In the genomic region with DNA sequence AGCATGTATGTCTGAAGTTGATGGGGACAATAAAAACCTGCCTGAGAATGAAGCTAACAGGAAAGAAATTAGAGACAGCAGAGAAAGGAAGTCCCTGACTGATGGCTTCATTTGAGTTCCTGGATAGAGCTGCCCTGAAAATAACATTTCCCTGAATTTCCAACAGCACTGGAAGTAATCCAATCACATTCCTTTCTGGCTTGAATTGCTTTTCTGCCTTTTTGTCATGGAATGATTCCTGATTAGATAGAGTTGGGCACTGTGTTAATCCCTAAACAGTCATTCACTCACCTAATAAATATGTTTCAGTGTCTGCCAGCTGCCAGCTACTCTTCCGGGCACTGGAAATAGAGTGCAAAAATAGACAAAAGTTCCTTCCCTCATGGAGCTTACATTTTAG, we compare ENCODE assay signal across 24 cellular contexts. TPM values are rescaled to one million over a fixed set of nuclear protein-coding genes. Genes with fewer than 3 reads are reported as not detected.
DNase-seq lines count a peak whose midpoint lies in the region; TF ChIP-seq lines count a peak whose summit lies in the region.
"Had no signal": no experiment of that assay in that cellular context is flagged by ENCODE, and none has a peak within 500 bp of the region (broad histone marks: within the 10 kb centered on the region; RNA-seq: fewer than 3 reads in every experiment).

No MANE protein-coding gene starts in this region.

- H3K27me3 ChIP-seq in CD4-positive, alpha-beta memory T cell (ENCODE audit: insufficient read depth, low read length) = no peaks in the 10 kb centered on the region
- H3K27me3 ChIP-seq: SJSA1 had no signal

- intact Hi-C loops in CD4-positive, alpha-beta memory T cell (cut with micrococcal nuclease) = no loop called here

- no peaks in the 10 kb centered on the region for H3K4me1 ChIP-seq in CD4-positive, alpha-beta memory T cell (ENCODE audit: insufficient read depth, low read length)

- peak overlapping the region; percentile 11 for H3K27ac Mint-ChIP-seq in nephron progenitor cell
- H3K27ac Mint-ChIP-seq in CD4-positive, alpha-beta memory T cell = no peak overlapping the region

- CTCF ChIA-PET in CD4-positive, alpha-beta memory T cell (lab: Charles Lee; ENCODE audit: partially characterized antibody) = no interaction called here

- POLR2A ChIA-PET in CD4-positive, alpha-beta memory T cell (lab: Charles Lee; ENCODE audit: partially characterized antibody) = no interaction called here

- no peak overlapping the region for H3K4me3 ChIP-seq in astrocyte of the cerebellum (ENCODE audit: low read depth, low read length)
- no peak overlapping the region for H3K4me3 ChIP-seq in CD4-positive, alpha-beta memory T cell (ENCODE audit: low read length in 2 of 2)
- H3K4me3 ChIP-seq: GM12878, SJSA1 had no signal

- peak; percentile 61 for DNase-seq in EH (ENCODE audit: low read depth)
- DNase-seq in astrocyte of the cerebellum (ENCODE audit: low read depth) = peak; percentile 11
- DNase-seq in nephron progenitor cell = no peak
- no peak for DNase-seq in cerebellum (ENCODE audit: low spot score)
- no peak for DNase-seq in T-helper 2 cell
- DNase-seq in CD4-positive, alpha-beta memory T cell = no peak
- no peak for DNase-seq in anterior cingulate cortex (lab: John Stamatoyannopoulos, UW)
- DNase-seq: DMS53, GDM1, IMR-90, KG1, MM.1S, NCI-H2029 treated with DMSO at 0.1 percent for 48 hours, NCI-H2227 treated with DMSO at 0.1 percent for 48 hours, NCI-H526 treated with DMSO at 0.1 percent for 48 hours, Right ventricle myocardium superior, RPMI8226 had no signal

- H3K4me3 Mint-ChIP-seq in nephron progenitor cell = no peak overlapping the region
- no peak overlapping the region for H3K4me3 Mint-ChIP-seq in CD4-positive, alpha-beta memory T cell

- no peak overlapping the region for H3K27ac ChIP-seq in CD4-positive, alpha-beta memory T cell (ENCODE audit: low read depth, low read length)
- H3K27ac ChIP-seq: SJSA1 had no signal

- in situ Hi-C loops in astrocyte of the cerebellum (cut with HindIII; ENCODE audit: low sequenced_read_pairs) = no loop called here

- H3K27me3 Mint-ChIP-seq in nephron progenitor cell (ENCODE audit: low read depth, poor library complexity) = peaks cover 13% of the 10 kb centered on the region
- H3K27me3 Mint-ChIP-seq in CD4-positive, alpha-beta memory T cell = peaks cover 2 to 4% of the 10 kb centered on the region in 2 donors

- peaks cover 5% of the 10 kb centered on the region for H3K4me1 Mint-ChIP-seq in nephron progenitor cell
- no peaks in the 10 kb centered on the region for H3K4me1 Mint-ChIP-seq in CD4-positive, alpha-beta memory T cell

- H3K36me3 Mint-ChIP-seq in nephron progenitor cell (ENCODE audit: low read depth) = no peaks in the 10 kb centered on the region
- H3K36me3 Mint-ChIP-seq in CD4-positive, alpha-beta memory T cell = no peaks in the 10 kb centered on the region

- TF ChIP-seq CTCF in astrocyte of the cerebellum (IDR thresholded peaks at IDR 0.05; ENCODE audit: low read depth, low read length, missing control alignments) (no peak), nephron progenitor cell (IDR thresholded peaks at IDR 0.05) (no peak)

- H3K9me3 Mint-ChIP-seq in nephron progenitor cell = no peaks in the 10 kb centered on the region
- H3K9me3 Mint-ChIP-seq in CD4-positive, alpha-beta memory T cell = no peaks in the 10 kb centered on the region

- H3K36me3 ChIP-seq in CD4-positive, alpha-beta memory T cell (ENCODE audit: insufficient read depth, low read length) = no peaks in the 10 kb centered on the region
- H3K36me3 ChIP-seq: SJSA1 had no signal

- H3K9me3 ChIP-seq in CD4-positive, alpha-beta memory T cell (ENCODE audit: control insufficient read depth in 1 of 2, low read length in 2 of 2) = no peaks in the 10 kb centered on the region
- H3K9me3 ChIP-seq: SJSA1 had no signal

RNA-seq across cellular contexts. Expression of gene SH3RF2, which starts 30.0 kb away (rescaled TPM):
- 0.09 TPM for total RNA-seq in cerebellum
- total RNA-seq in CD4-positive, alpha-beta memory T cell = not detected
- not detected for polyA plus RNA-seq in CD4-positive, alpha-beta memory T cell
- polyA plus RNA-seq: GM12878 had no signal

RNA-seq across cellular contexts. Expression of gene GRXCR2, which starts 33.6 kb away (rescaled TPM):
- total RNA-seq in cerebellum = not detected
- not detected for total RNA-seq in CD4-positive, alpha-beta memory T cell
- polyA plus RNA-seq in CD4-positive, alpha-beta memory T cell = not detected
- total RNA-seq: A673, Daoy, GM12878, H4, IMR-90, NCI-H460 had no signal
- polyA plus RNA-seq: BJ, GM12878, IMR-90 had no signal

Comparison
In these comparisons a context has a peak if more than half of its experiments do, and no peak if none do; other contexts are left out.
1. DNase-seq: peak in EH (single experiment) and astrocyte of the cerebellum (single experiment); none in nephron progenitor cell (single experiment), cerebellum (single experiment), T-helper 2 cell (0 of 5), CD4-positive, alpha-beta memory T cell (0 of 5) and anterior cingulate cortex (0 of 58).